15 cellular contexts compared by ENCODE assay signal in genomic region chr20:32544893-32545840, GRCh38. TPM values are rescaled to one million over a fixed set of nuclear protein-coding genes. Genes with fewer than 3 reads are reported as not detected.
A peak's percentile ranks its signal among the peaks of the same experiment; 100 is the strongest.
DNase-seq lines count a peak whose midpoint lies in the region; ATAC-seq and TF ChIP-seq lines count a peak whose summit lies in the region.
"Had no signal": no experiment of that assay in that cellular context is flagged by ENCODE, and none has a peak within 500 bp of the region (broad histone marks: within the 10 kb centered on the region; RNA-seq: fewer than 3 reads in every experiment).

No MANE protein-coding gene starts in this region.

- POLR2A ChIA-PET in MCF 10A (lab: Yijun Ruan, JAX): interaction anchor here (0.6 kb wide), 1 partner anchor 464 kb away, joined by 3 read pairs; no protein-coding TSS in a partner anchor

- H3K36me3 Mint-ChIP-seq in natural killer cell: no peaks in the 10 kb centered on the region
- no peaks in the 10 kb centered on the region for H3K36me3 Mint-ChIP-seq in natural killer cell treated with Interleukin-12 subunit alpha and Interleukin-12 subunit beta and Interleukin-15 and Interleukin-18, amount 100 ng/mL, for 72 hours
- H3K36me3 Mint-ChIP-seq in type B pancreatic cell: no peaks in the 10 kb centered on the region
- H3K36me3 Mint-ChIP-seq in MCF 10A (ENCODE audit: insufficient read depth, unreplicated experiment): no peaks in the 10 kb centered on the region

- intact Hi-C loops in natural killer cell (cut with micrococcal nuclease) (no loop called here), MCF 10A (cut with micrococcal nuclease) (no loop called here)

- CTCF ChIA-PET in MCF 10A (lab: Yijun Ruan, JAX): interaction anchor here (0.6 to 1.1 kb wide), 4 partner anchors 15 to 118 kb away, joined by 3 to 6 read pairs (median 3); no protein-coding TSS in a partner anchor

- BruUV-seq in MCF 10A (replicated peaks; lab: Mats Ljungman, UMichigan): no TSS peak

- H3K9me3 Mint-ChIP-seq in natural killer cell (no peaks in the 10 kb centered on the region), type B pancreatic cell (peaks cover 10% of the 10 kb centered on the region), MCF 10A (ENCODE audit: unreplicated experiment) (no peaks in the 10 kb centered on the region)
- no peaks in the 10 kb centered on the region for H3K9me3 Mint-ChIP-seq in natural killer cell treated with Interleukin-12 subunit alpha and Interleukin-12 subunit beta and Interleukin-15 and Interleukin-18, amount 100 ng/mL, for 72 hours
- H3K9me3 Mint-ChIP-seq: activated naive CD4-positive, alpha-beta T cell treated with anti-CD3 and anti-CD28 coated beads, Interleukin-2, amount 10 ng/mL, durations not matched to agents 7 days and 5 days; H9; stimulated activated memory B cell treated with anti-CD40 and anti-IgM and Interleukin-4, amounts not matched to agents 10 μg/mL and 1 μg/mL and 100 μg/mL, for 72 hours had no signal

- peaks cover 86 to 90% of the 10 kb centered on the region in 2 donors for H3K4me1 Mint-ChIP-seq in natural killer cell
- H3K4me1 Mint-ChIP-seq in natural killer cell treated with Interleukin-12 subunit alpha and Interleukin-12 subunit beta and Interleukin-15 and Interleukin-18, amount 100 ng/mL, for 72 hours (ENCODE audit: low read depth in 2 of 2): peaks cover 62 to 66% of the 10 kb centered on the region in 2 donors
- H3K4me1 Mint-ChIP-seq in type B pancreatic cell (ENCODE audit: unreplicated experiment): peaks cover 53% of the 10 kb centered on the region
- H3K4me1 Mint-ChIP-seq in MCF 10A (ENCODE audit: insufficient read depth, unreplicated experiment): no peaks in the 10 kb centered on the region

- TF ChIP-seq CTCF in natural killer cell (IDR thresholded peaks at IDR 0.05): no peak
- no peak for TF ChIP-seq CTCF in type B pancreatic cell (conservative IDR thresholded peaks at IDR 0.05)
- TF ChIP-seq CTCF in MCF 10A (IDR thresholded peaks at IDR 0.05; ENCODE audit: unreplicated experiment): no peak

- H3K4me3 Mint-ChIP-seq in natural killer cell (peak overlapping the region; percentile 45), type B pancreatic cell (peak overlapping the region; percentile 11), MCF 10A (ENCODE audit: unreplicated experiment) (no peak overlapping the region)
- H3K4me3 Mint-ChIP-seq in natural killer cell treated with Interleukin-12 subunit alpha and Interleukin-12 subunit beta and Interleukin-15 and Interleukin-18, amount 100 ng/mL, for 72 hours: no peak overlapping the region
- H3K4me3 Mint-ChIP-seq: activated naive CD4-positive, alpha-beta T cell treated with anti-CD3 and anti-CD28 coated beads, Interleukin-2, amount 10 ng/mL, durations not matched to agents 7 days and 5 days; H9; stimulated activated memory B cell treated with anti-CD40 and anti-IgM and Interleukin-4, amounts not matched to agents 10 μg/mL and 1 μg/mL and 100 μg/mL, for 72 hours had no signal

- no peaks in the 10 kb centered on the region for H3K27me3 Mint-ChIP-seq in natural killer cell (ENCODE audit: low read depth in 2 of 2)
- H3K27me3 Mint-ChIP-seq in natural killer cell treated with Interleukin-12 subunit alpha and Interleukin-12 subunit beta and Interleukin-15 and Interleukin-18, amount 100 ng/mL, for 72 hours: no peaks in the 10 kb centered on the region
- H3K27me3 Mint-ChIP-seq in type B pancreatic cell: peaks cover 15% of the 10 kb centered on the region
- peaks cover 34% of the 10 kb centered on the region for H3K27me3 Mint-ChIP-seq in MCF 10A (ENCODE audit: insufficient read depth, unreplicated experiment)
- H3K27me3 Mint-ChIP-seq: activated naive CD4-positive, alpha-beta T cell treated with anti-CD3 and anti-CD28 coated beads, Interleukin-2, amount 10 ng/mL, durations not matched to agents 7 days and 5 days; stimulated activated memory B cell treated with anti-CD40 and anti-IgM and Interleukin-4, amounts not matched to agents 10 μg/mL and 1 μg/mL and 100 μg/mL, for 72 hours had no signal

- no peak for ATAC-seq in natural killer cell
- no peak for ATAC-seq in natural killer cell treated with Interleukin-12 subunit alpha and Interleukin-12 subunit beta and Interleukin-15 and Interleukin-18, amount 100 ng/mL, for 72 hours
- ATAC-seq: stimulated activated memory B cell treated with anti-CD40 and anti-IgM and Interleukin-4, amounts not matched to agents 10 μg/mL and 1 μg/mL and 100 μg/mL, for 72 hours had no signal

- H3K27ac Mint-ChIP-seq in natural killer cell (peak overlapping the region; percentile 91 to 95), type B pancreatic cell (peak overlapping the region; percentile 18), MCF 10A (ENCODE audit: low read depth, unreplicated experiment) (no peak overlapping the region)
- peak overlapping the region in 1 of 2 donors; percentile 61 for H3K27ac Mint-ChIP-seq in natural killer cell treated with Interleukin-12 subunit alpha and Interleukin-12 subunit beta and Interleukin-15 and Interleukin-18, amount 100 ng/mL, for 72 hours
- H3K27ac Mint-ChIP-seq: activated naive CD4-positive, alpha-beta T cell treated with anti-CD3 and anti-CD28 coated beads, Interleukin-2, amount 10 ng/mL, durations not matched to agents 7 days and 5 days; H9; stimulated activated memory B cell treated with anti-CD40 and anti-IgM and Interleukin-4, amounts not matched to agents 10 μg/mL and 1 μg/mL and 100 μg/mL, for 72 hours had no signal

- DNase-seq in natural killer cell: no peak
- no peak for DNase-seq in natural killer cell treated with Interleukin-12 subunit alpha and Interleukin-12 subunit beta and Interleukin-15 and Interleukin-18, amount 100 ng/mL, for 72 hours (ENCODE audit: low spot score)
- DNase-seq in RPMI7951 (ENCODE audit: low read depth): peak; percentile 37
- peak; percentile 42 for DNase-seq in kidney glomerular epithelial cell (lab: John Stamatoyannopoulos, UW)
- no peak for DNase-seq in type B pancreatic cell (ENCODE audit: extremely low spot score, unreplicated experiment)
- no peak for DNase-seq in MCF 10A (ENCODE audit: unreplicated experiment)
- no peak for DNase-seq in NOMO-1 treated with dmso at 0.1 percent for 144 hours (lab: John Stamatoyannopoulos, UW; ENCODE audit: unreplicated experiment)
- no peak for DNase-seq in DMS114 treated with DMSO at 0.1 percent for 48 hours (lab: John Stamatoyannopoulos, UW; ENCODE audit: unreplicated experiment)
- DNase-seq: activated naive CD4-positive, alpha-beta T cell treated with anti-CD3 and anti-CD28 coated beads, Interleukin-2, amount 10 ng/mL, durations not matched to agents 7 days and 5 days; central memory CD4-positive, alpha-beta T cell; DMS153; H9; NCI-H1436 treated with DMSO at 0.1 percent for 48 hours; SK-N-SH had no signal

RNA-seq across cellular contexts. Expression of gene NOL4L, which starts 40.0 kb away (rescaled TPM):
- 100 to 1,000 TPM; 101 to 136 (median 114) TPM for total RNA-seq in natural killer cell
- 10 to 100 TPM; 20.0 to 20.1 TPM for total RNA-seq in natural killer cell treated with Interleukin-12 subunit alpha and Interleukin-12 subunit beta and Interleukin-15 and Interleukin-18, amount 100 ng/mL, for 72 hours
- 8.7 and 11.2 TPM in 2 replicates for total RNA-seq in RPMI7951 (2014; rRNA removed; shearing (Covaris generic))
- total RNA-seq in type B pancreatic cell (ENCODE audit: low replicate concordance): 27.7 and 44.5 TPM in 2 replicates
- 3.3 and 4.6 TPM in 2 replicates for total RNA-seq in MCF 10A (2022)

Comparison
In these comparisons a context has a peak if more than half of its experiments do, and no peak if none do; other contexts are left out.
1. H3K4me3 Mint-ChIP-seq: peak in natural killer cell (single experiment) and type B pancreatic cell (single experiment); none in natural killer cell treated with Interleukin-12 subunit alpha and Interleukin-12 subunit beta and Interleukin-15 and Interleukin-18, amount 100 ng/mL, for 72 hours (single experiment) and MCF 10A (single experiment).
2. DNase-seq: peak in RPMI7951 (single experiment) and kidney glomerular epithelial cell (single experiment); none in natural killer cell (single experiment), natural killer cell treated with Interleukin-12 subunit alpha and Interleukin-12 subunit beta and Interleukin-15 and Interleukin-18, amount 100 ng/mL, for 72 hours (single experiment), type B pancreatic cell (single experiment), MCF 10A (single experiment), NOMO-1 treated with dmso at 0.1 percent for 144 hours (single experiment) and DMS114 treated with DMSO at 0.1 percent for 48 hours (single experiment).